Comparison of ENCODE assay signal across 24 cellular contexts in genomic region chr5:8247485-8247884, GRCh38.
DNase-seq lines count a peak whose midpoint lies in the region; ATAC-seq and TF ChIP-seq lines count a peak whose summit lies in the region.
"Had no signal": no experiment of that assay in that cellular context is flagged by ENCODE, and none has a peak within 500 bp of the region (broad histone marks: within the 10 kb centered on the region; RNA-seq: fewer than 3 reads in every experiment).

No MANE protein-coding gene starts in this region.

- no peak overlapping the region for H3K27ac ChIP-seq in SK-N-SH (ENCODE audit: low read depth in 2 of 2, low read length in 1 of 2)
- H3K27ac ChIP-seq: esophagus muscularis mucosa, KMS-11, left ventricle myocardium inferior, neutrophil, spleen, vagina had no signal

- H3K79me2 ChIP-seq in SK-N-SH (ENCODE audit: insufficient read depth): no peaks in the 10 kb centered on the region

- CTCF ChIA-PET in SK-N-SH (lab: Yijun Ruan, JAX): interaction anchor here (1.4 kb wide), 1 partner anchor 320 kb away, joined by 3 read pairs; no protein-coding TSS in a partner anchor

- H3K9me2 ChIP-seq in SK-N-SH: no peaks in the 10 kb centered on the region

- TF ChIP-seq CTCF in SK-N-SH (IDR thresholded peaks at IDR 0.05) (peak; percentile 34; the same call in 1 of the 2 replicates), brain (conservative IDR thresholded peaks at IDR 0.05) (peak; percentile 41 to 52)

- H3K36me3 Mint-ChIP-seq in brain: no peaks in the 10 kb centered on the region
- H3K36me3 Mint-ChIP-seq: CD4-positive, CD25-positive, alpha-beta regulatory T cell had no signal

- H4K20me1 ChIP-seq in SK-N-SH (ENCODE audit: insufficient read depth): no peaks in the 10 kb centered on the region

- no peak overlapping the region for H3K4me3 Mint-ChIP-seq in brain
- H3K4me3 Mint-ChIP-seq: activated naive CD8-positive, alpha-beta T cell treated with anti-CD3 and anti-CD28 coated beads, Interleukin-2, amount 50 U/mL, for 24 hours; CD4-positive, CD25-positive, alpha-beta regulatory T cell had no signal

- no peaks in the 10 kb centered on the region; the same call in 1 of the 2 replicates for H3K27me3 ChIP-seq in SK-N-SH (ENCODE audit: insufficient read depth)
- H3K27me3 ChIP-seq in H7 (ENCODE audit: control insufficient read depth, insufficient read depth, low read length): no peaks in the 10 kb centered on the region
- H3K27me3 ChIP-seq: esophagus muscularis mucosa, neutrophil, spleen, vagina had no signal

- no peaks in the 10 kb centered on the region for H3K4me1 ChIP-seq in SK-N-SH (ENCODE audit: control insufficient read depth in 1 of 2, insufficient read depth in 2 of 2, low read depth in 1 of 2, low read length in 1 of 2)
- H3K4me1 ChIP-seq: esophagus muscularis mucosa, left ventricle myocardium inferior, spleen, vagina had no signal

- no peak for TF ChIP-seq EP300 in SK-N-SH (IDR thresholded peaks at IDR 0.05; ENCODE audit: borderline replicate concordance in 1 of 2, low read depth in 1 of 2, low read length in 1 of 2)

- peaks cover 2% of the 10 kb centered on the region for H3K27me3 Mint-ChIP-seq in brain
- H3K27me3 Mint-ChIP-seq: activated naive CD8-positive, alpha-beta T cell treated with anti-CD3 and anti-CD28 coated beads, Interleukin-2, amount 50 U/mL, for 24 hours; CD4-positive, CD25-positive, alpha-beta regulatory T cell had no signal

- WGBS in SK-N-SH (ENCODE audit: low lambda C conversion rate): 0% methylated on average over 2 of the region's 2 CpGs

- peaks cover 6% of the 10 kb centered on the region for H3K4me1 Mint-ChIP-seq in brain
- H3K4me1 Mint-ChIP-seq: activated naive CD8-positive, alpha-beta T cell treated with anti-CD3 and anti-CD28 coated beads, Interleukin-2, amount 50 U/mL, for 24 hours; CD4-positive, CD25-positive, alpha-beta regulatory T cell had no signal

- peaks cover 0 to 6% (median 3%) of the 10 kb centered on the region in 5 experiments for H3K9me3 Mint-ChIP-seq in brain
- H3K9me3 Mint-ChIP-seq: activated naive CD8-positive, alpha-beta T cell treated with anti-CD3 and anti-CD28 coated beads, Interleukin-2, amount 50 U/mL, for 24 hours had no signal

- no peak overlapping the region for H2AFZ ChIP-seq in SK-N-SH (ENCODE audit: low read depth)

- H3K9ac ChIP-seq in SK-N-SH: no peak overlapping the region
- H3K9ac ChIP-seq: KMS-11 had no signal

- H3K4me3 ChIP-seq in SK-N-SH (ENCODE audit: low read depth in 2 of 2, low read length in 1 of 2): no peak overlapping the region
- no peak overlapping the region for H3K4me3 ChIP-seq in H7 (ENCODE audit: insufficient read depth, low read depth, low read length)
- H3K4me3 ChIP-seq: esophagus muscularis mucosa, left ventricle myocardium inferior, spleen, vagina had no signal

- no peaks in the 10 kb centered on the region for H3F3A ChIP-seq in SK-N-SH (replicated peaks; ENCODE audit: insufficient read depth)

- intact Hi-C loops in sciatic nerve (cut with DNase I): no loop called here

- H3K36me3 ChIP-seq in SK-N-SH (replicated peaks in 1 of 2; ENCODE audit: control insufficient read depth in 1 of 2, insufficient read depth in 2 of 2, low read length in 1 of 2) (no peaks in the 10 kb centered on the region), H7 (replicated peaks; ENCODE audit: control insufficient read depth, insufficient read depth, low read length) (no peaks in the 10 kb centered on the region)
- H3K36me3 ChIP-seq: esophagus muscularis mucosa, left ventricle myocardium inferior, neutrophil, spleen, vagina had no signal

- DNase-seq in SK-N-SH (no peak), NCI-H774 (lab: John Stamatoyannopoulos, UW) (peak; percentile 5), sciatic nerve (ENCODE audit: low spot score) (no peak), cerebellar nuclear complex (lab: John Stamatoyannopoulos, UW) (no peak), H7 (no peak)
- DNase-seq in stimulated activated CD4-positive, alpha-beta T cell treated with anti-CD3 and anti-CD28 coated beads, Interleukin-1b, Interleukin-23, amount 100 ng/mL, for 48 hours: no peak
- DNase-seq: activated CD4-positive, CD25-positive, alpha-beta regulatory T cell treated with anti-CD3 and anti-CD28 coated beads, Interleukin-2, amount 50 U/mL, for 72 hours; activated naive CD8-positive, alpha-beta T cell treated with anti-CD3 and anti-CD28 coated beads, Interleukin-2, amount 50 U/mL, for 24 hours; CD4-positive, CD25-positive, alpha-beta regulatory T cell; DMS79 treated with DMSO at 0.1 percent for 48 hours; glutamatergic neuron; left ventricle myocardium inferior; NCI-H1105 treated with DMSO at 0.1 percent for 48 hours; NCI-H2171; NCI-H526 treated with DMSO at 0.1 percent for 48 hours; spleen; stimulated activated CD8-positive, alpha-beta memory T cell treated with anti-CD3 and anti-CD28 coated beads, Interleukin-4, amount 100 ng/mL, for 48 hours; substantia nigra had no signal

- POLR2A ChIA-PET in SK-N-SH (lab: Yijun Ruan, JAX): no interaction called here

- ATAC-seq in SK-N-SH treated with all-trans-retinoic acid at 6 μM for 48 hours (no peak), sciatic nerve (peak; percentile 51)
- ATAC-seq: activated naive CD8-positive, alpha-beta T cell treated with anti-CD3 and anti-CD28 coated beads, Interleukin-2, amount 50 U/mL, for 24 hours had no signal

- peak; percentile 31; the same call in 1 of the 2 replicates for TF ChIP-seq RAD21 in SK-N-SH (IDR thresholded peaks at IDR 0.05; ENCODE audit: low read length)

- H3K4me2 ChIP-seq in SK-N-SH: no peak overlapping the region
- H3K4me2 ChIP-seq: KMS-11 had no signal

- H3K9me3 ChIP-seq in SK-N-SH: no peaks in the 10 kb centered on the region
- H3K9me3 ChIP-seq: esophagus muscularis mucosa, neutrophil, vagina had no signal

- H3K27ac Mint-ChIP-seq in brain: peak overlapping the region in 1 of 5 experiments; percentile 17
- H3K27ac Mint-ChIP-seq: activated naive CD8-positive, alpha-beta T cell treated with anti-CD3 and anti-CD28 coated beads, Interleukin-2, amount 50 U/mL, for 24 hours; CD4-positive, CD25-positive, alpha-beta regulatory T cell had no signal

TF ChIP-seq in SK-N-SH, 30 proteins besides CTCF, POLR2A, EP300 and RAD21:
- TF ChIP-seq FOSL2 (IDR thresholded peaks at IDR 0.05; ENCODE audit: borderline replicate concordance, low read depth) (no peak), SMC3 (IDR thresholded peaks at IDR 0.05; ENCODE audit: low read depth, low read length) (0 out of 2 replicates have a peak, but pooled peaks have one; percentile 11)

TF ChIP-seq in SK-N-SH treated with all-trans-retinoic acid at 6 μM for 48 hours, 23 proteins besides CTCF, POLR2A, EP300 and RAD21:
- TF ChIP-seq CSDC2 (CRISPR knock-in tag; IDR thresholded peaks at IDR 0.05): no peak
